In genomic region chr12:6943719-6944380, GRCh38 we compare ENCODE assay signal across 1 cellular context.
TF ChIP-seq lines count a peak whose summit lies in the region.

TSS of gene C12orf57 (plus strand) at chr12:6944022. CDS start at chr12:6944122, 100 bp downstream.
TSS of gene RNU7-1 (plus strand) at chr12:6943816.

TF ChIP-seq in GM12878, 131 proteins besides CTCF, POLR2A, EP300 and RAD21 (continued from another document):
- TF ChIP-seq CUX1 (IDR thresholded peaks at IDR 0.05; ENCODE audit: insufficient replicate concordance, low read depth, low read length) (peak; percentile 34), SREBF1 (IDR thresholded peaks at IDR 0.05; ENCODE audit: low read length) (peak; percentile 45; the same call in 1 of the 2 replicates)
TF ChIP-seq in GM12878: peak in this region for 74.
